8 cellular contexts compared by ENCODE assay signal in genomic region chr1:22452401-22452963, GRCh38. TPM values are rescaled to one million over a fixed set of nuclear protein-coding genes. Genes with fewer than 3 reads are reported as not detected.
DNase-seq lines count a peak whose midpoint lies in the region; ATAC-seq lines count a peak whose summit lies in the region.

No MANE protein-coding gene starts in this region.

- peaks cover 5% of the 10 kb centered on the region for H3K36me3 Mint-ChIP-seq in activated naive CD8-positive, alpha-beta T cell treated with anti-CD3 and anti-CD28 coated beads, Interleukin-2, amount 50 U/mL, for 24 hours (ENCODE audit: low read depth)

- peak; percentile 18 for ATAC-seq in HG02610 (IDR thresholded peaks at IDR 0.05; ENCODE audit: unreplicated experiment)
- no peak for ATAC-seq in activated naive CD8-positive, alpha-beta T cell treated with anti-CD3 and anti-CD28 coated beads, Interleukin-2, amount 50 U/mL, for 24 hours
- peak; percentile 48 to 55 for ATAC-seq in left cardiac atrium

- intact Hi-C loops in left cardiac atrium (cut with DNase I) = no loop called here

- H3K4me1 Mint-ChIP-seq in activated naive CD8-positive, alpha-beta T cell treated with anti-CD3 and anti-CD28 coated beads, Interleukin-2, amount 50 U/mL, for 24 hours = peaks cover 23% of the 10 kb centered on the region

- peaks cover 5% of the 10 kb centered on the region for H3K9me3 Mint-ChIP-seq in activated naive CD8-positive, alpha-beta T cell treated with anti-CD3 and anti-CD28 coated beads, Interleukin-2, amount 50 U/mL, for 24 hours

- DNase-seq in stimulated activated CD4-positive, alpha-beta T cell treated with anti-CD3 and anti-CD28 coated beads, Interleukin-15, amount 100 ng/mL, for 24 hours = peak; percentile 7
- DNase-seq in stimulated activated CD4-positive, alpha-beta T cell treated with anti-CD3 and anti-CD28 coated beads, Interleukin-1b, Interleukin-23, amount 100 ng/mL, for 48 hours = no peak
- peak; percentile 16 for DNase-seq in NCI-H1417 treated with DMSO at 0.1 percent for 48 hours (lab: John Stamatoyannopoulos, UW)
- no peak for DNase-seq in activated naive CD8-positive, alpha-beta T cell treated with anti-CD3 and anti-CD28 coated beads, Interleukin-2, amount 50 U/mL, for 24 hours
- DNase-seq in left cardiac atrium = peak; percentile 29
- peak; percentile 83 for DNase-seq in pons (ENCODE audit: low spot score)
- DNase-seq in cortex of kidney (lab: John Stamatoyannopoulos, UW) = no peak

- peak overlapping the region; percentile 72 for H3K27ac Mint-ChIP-seq in activated naive CD8-positive, alpha-beta T cell treated with anti-CD3 and anti-CD28 coated beads, Interleukin-2, amount 50 U/mL, for 24 hours

- peak overlapping the region; percentile 91 for H3K4me3 Mint-ChIP-seq in activated naive CD8-positive, alpha-beta T cell treated with anti-CD3 and anti-CD28 coated beads, Interleukin-2, amount 50 U/mL, for 24 hours

- no peaks in the 10 kb centered on the region for H3K27me3 Mint-ChIP-seq in activated naive CD8-positive, alpha-beta T cell treated with anti-CD3 and anti-CD28 coated beads, Interleukin-2, amount 50 U/mL, for 24 hours

RNA-seq across cellular contexts. Expression of gene ZBTB40, which starts 0.8 kb away (rescaled TPM):
- 10 to 100 TPM; 11.1 to 13.5 TPM for total RNA-seq in left cardiac atrium

Comparison
In these comparisons a context has a peak if more than half of its experiments do, and no peak if none do; other contexts are left out.
1. DNase-seq: peak in stimulated activated CD4-positive, alpha-beta T cell treated with anti-CD3 and anti-CD28 coated beads, Interleukin-15, amount 100 ng/mL, for 24 hours (single experiment), NCI-H1417 treated with DMSO at 0.1 percent for 48 hours (single experiment), left cardiac atrium (single experiment) and pons (single experiment); none in stimulated activated CD4-positive, alpha-beta T cell treated with anti-CD3 and anti-CD28 coated beads, Interleukin-1b, Interleukin-23, amount 100 ng/mL, for 48 hours (single experiment), activated naive CD8-positive, alpha-beta T cell treated with anti-CD3 and anti-CD28 coated beads, Interleukin-2, amount 50 U/mL, for 24 hours (single experiment) and cortex of kidney (single experiment).